Comparison of ENCODE assay signal across 8 cellular contexts in the genomic region with DNA sequence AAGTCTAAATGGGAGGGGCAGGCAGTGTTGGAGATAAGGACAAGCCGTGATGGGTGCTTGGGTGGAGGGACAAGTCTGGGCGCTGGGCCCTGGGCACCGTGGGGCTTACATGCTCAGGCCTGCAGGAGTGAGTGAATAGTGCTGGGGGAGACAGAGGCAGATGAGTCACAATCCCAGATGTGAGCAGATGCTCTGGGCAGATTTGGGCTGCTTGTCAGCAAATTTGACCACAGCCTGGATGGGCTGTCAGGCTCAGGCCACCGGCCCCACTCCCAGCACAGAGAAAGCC. TPM values are rescaled to one million over a fixed set of nuclear protein-coding genes. Genes with fewer than 3 reads are reported as not detected.
DNase-seq lines count a peak whose midpoint lies in the region; ATAC-seq and TF ChIP-seq lines count a peak whose summit lies in the region.

No MANE protein-coding gene starts in this region.

- H3K27ac ChIP-seq in WERI-Rb-1: peak overlapping the region; percentile 55
- H3K27ac ChIP-seq in right atrium auricular region: peak overlapping the region; percentile 90 to 92
- H3K27ac ChIP-seq in thoracic aorta: peak overlapping the region; percentile 96

- DNase-seq in SKM-1 treated with dmso at 0.1 percent for 144 hours (lab: John Stamatoyannopoulos, UW; ENCODE audit: unreplicated experiment) (peak; percentile 29), SKM-1 (lab: John Stamatoyannopoulos, UW; ENCODE audit: unreplicated experiment) (no peak), WERI-Rb-1 (peak; percentile 30), right atrium auricular region (ENCODE audit: low spot score) (no peak), thoracic aorta (ENCODE audit: low spot score) (peak; percentile 20), glomerular visceral epithelial cell (ENCODE audit: extremely low spot score) (no peak), pons (ENCODE audit: low spot score) (no peak)

- H3K36me3 ChIP-seq in WERI-Rb-1: no peaks in the 10 kb centered on the region
- H3K36me3 ChIP-seq in right atrium auricular region: no peaks in the 10 kb centered on the region
- H3K36me3 ChIP-seq in thoracic aorta: no peaks in the 10 kb centered on the region

- H3K9me3 ChIP-seq in WERI-Rb-1 (ENCODE audit: severe bottlenecking): no peaks in the 10 kb centered on the region
- H3K9me3 ChIP-seq in right atrium auricular region: no peaks in the 10 kb centered on the region
- no peaks in the 10 kb centered on the region for H3K9me3 ChIP-seq in thoracic aorta

- TF ChIP-seq CTCF in WERI-Rb-1 (IDR thresholded peaks at IDR 0.05; ENCODE audit: low read depth, low read length): no peak
- no peak for TF ChIP-seq CTCF in right atrium auricular region (IDR thresholded peaks at IDR 0.05)
- TF ChIP-seq CTCF in thoracic aorta (IDR thresholded peaks at IDR 0.05): no peak

- no peak for ATAC-seq in thoracic aorta (ENCODE audit: insufficient number of reproducible peaks, low FRiP score, low read depth)
- no peak for ATAC-seq in HG03159 (IDR thresholded peaks at IDR 0.05; ENCODE audit: unreplicated experiment)

- H3K4me1 ChIP-seq in right atrium auricular region (peaks cover 0 to 44% of the 10 kb centered on the region in 2 donors), thoracic aorta (ENCODE audit: control insufficient read depth in 1 of 2, low read depth in 2 of 2) (peaks cover 19 to 42% of the 10 kb centered on the region in 2 donors)

- H3K4me3 ChIP-seq in WERI-Rb-1 (ENCODE audit: low read depth, low read length) (no peak overlapping the region), right atrium auricular region (no peak overlapping the region), thoracic aorta (peak overlapping the region; percentile 15)

- no peaks in the 10 kb centered on the region for H3K27me3 ChIP-seq in WERI-Rb-1 (ENCODE audit: insufficient read depth, low read depth, severe bottlenecking)
- no peaks in the 10 kb centered on the region for H3K27me3 ChIP-seq in right atrium auricular region
- H3K27me3 ChIP-seq in thoracic aorta (replicated peaks; ENCODE audit: insufficient read depth): no peaks in the 10 kb centered on the region

RNA-seq across cellular contexts. Expression of gene ZBED5, which starts 41.6 kb away (rescaled TPM):
- 10 to 100 TPM; 22.4 to 28.3 TPM for total RNA-seq in right atrium auricular region
- total RNA-seq in thoracic aorta: 10 to 100 TPM; 37.4 to 39.7 TPM

Comparison
In these comparisons a context has a peak if more than half of its experiments do, and no peak if none do; other contexts are left out.
1. DNase-seq: peak in SKM-1 treated with dmso at 0.1 percent for 144 hours (single experiment), WERI-Rb-1 (single experiment) and thoracic aorta (single experiment); none in SKM-1 (single experiment), right atrium auricular region (single experiment), glomerular visceral epithelial cell (single experiment) and pons (single experiment).
2. Peak in every context shown above with its lines, with median percentiles within 50 percentile points of each other: H3K27ac ChIP-seq.